ENCODE assay signal across 8 cellular contexts in the genomic region with DNA sequence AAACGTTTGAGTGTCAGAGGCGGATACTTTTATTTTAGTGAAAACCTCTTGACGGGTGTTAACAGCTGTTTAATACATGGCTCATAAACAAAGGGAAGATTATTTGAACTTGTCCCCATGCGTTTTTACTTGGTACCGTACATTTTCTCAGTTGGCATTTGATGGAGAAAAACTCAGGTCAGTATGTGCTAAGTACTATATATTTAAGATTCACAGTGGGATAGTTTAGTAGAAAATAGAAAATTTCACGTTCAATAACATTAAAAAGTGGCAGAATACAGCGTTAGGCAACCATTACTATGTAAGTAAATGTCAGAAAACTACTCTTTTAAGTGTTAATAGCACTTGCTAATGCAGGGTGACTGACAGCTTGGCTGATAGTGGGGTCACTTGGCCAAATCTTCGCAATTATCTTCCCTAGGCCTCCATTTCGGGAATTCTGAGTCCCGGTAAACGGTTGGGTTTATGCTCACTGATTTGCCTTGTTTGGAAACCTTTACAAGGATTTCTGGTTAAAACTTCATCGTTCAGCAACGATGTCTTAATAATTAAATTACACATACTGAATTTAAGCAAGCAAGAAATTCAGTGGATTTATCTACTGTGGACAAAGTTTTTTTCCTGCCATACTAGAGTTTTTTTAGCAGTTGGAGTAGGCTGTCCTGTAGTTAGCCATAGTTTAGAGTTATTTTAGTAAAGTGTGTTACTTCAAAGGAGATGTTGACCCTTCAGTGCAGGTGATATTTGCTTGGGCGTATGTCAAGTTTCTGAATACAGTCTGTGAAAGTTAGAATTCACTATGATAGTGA. TPM values are rescaled to one million over a fixed set of nuclear protein-coding genes. Genes with fewer than 3 reads are reported as not detected.
DNase-seq lines count a peak whose midpoint lies in the region; ATAC-seq and TF ChIP-seq lines count a peak whose summit lies in the region.

No MANE protein-coding gene starts in this region.

- ATAC-seq in GM21576 (IDR thresholded peaks at IDR 0.05; ENCODE audit: unreplicated experiment) = no peak

- DNase-seq in GM23248 = no peak
- no peak for DNase-seq in SK-N-MC (ENCODE audit: low read depth, low spot score)
- DNase-seq in fibroblast of mammary gland (ENCODE audit: low read depth) = no peak
- no peak for DNase-seq in cerebellum (ENCODE audit: low spot score)
- no peak for DNase-seq in iPS-NIHi7 (ENCODE audit: extremely low spot score)
- no peak for DNase-seq in NCI-H345 (lab: John Stamatoyannopoulos, UW)

- H3K4me2 ChIP-seq in GM23248 (ENCODE audit: unreplicated experiment) = peak overlapping the region; percentile 100

- TF ChIP-seq CTCF in fibroblast of mammary gland (conservative IDR thresholded peaks at IDR 0.05; ENCODE audit: control insufficient read depth, insufficient read depth, low read depth, low read length) = no peak

- H3K27ac ChIP-seq in GM23248 (peak overlapping the region; percentile 98), SK-N-MC (peak overlapping the region; percentile 96), rectal smooth muscle tissue (ENCODE audit: low read depth, low read length) (peak overlapping the region; percentile 97)

- peaks cover 92% of the 10 kb centered on the region for H3F3A ChIP-seq in GM23248 (ENCODE audit: insufficient read depth)

- peak overlapping the region; percentile 89 for H3K4me3 ChIP-seq in GM23248
- H3K4me3 ChIP-seq in SK-N-MC = peak overlapping the region; percentile 92
- H3K4me3 ChIP-seq in fibroblast of mammary gland (ENCODE audit: control insufficient read depth, low read depth, low read length) = peak overlapping the region; percentile 58
- H3K4me3 ChIP-seq in rectal smooth muscle tissue (ENCODE audit: low read length) = peak overlapping the region; percentile 79

- no peaks in the 10 kb centered on the region for H3K27me3 ChIP-seq in GM23248 (replicated peaks; ENCODE audit: insufficient read depth)
- H3K27me3 ChIP-seq in rectal smooth muscle tissue (ENCODE audit: control insufficient read depth, insufficient read depth, low read length) = no peaks in the 10 kb centered on the region

- 5 to 7% methylated on average over 14 of the region's 14 CpGs for WGBS in GM23248 (ENCODE audit: low coverage in 1 of 2, low lambda C conversion rate in 2 of 2, missing lambda C conversion rate in 2 of 2), 2 experiments

- H3K36me3 ChIP-seq in GM23248 (ENCODE audit: low read depth) (peaks cover 23% of the 10 kb centered on the region), SK-N-MC (ENCODE audit: insufficient read depth, low read length) (peaks cover 54% of the 10 kb centered on the region), rectal smooth muscle tissue (ENCODE audit: control insufficient read depth, insufficient read depth, low read length) (peaks cover 6% of the 10 kb centered on the region)

- H2AFZ ChIP-seq in GM23248 = no peak overlapping the region

- H3K9me2 ChIP-seq in GM23248 (ENCODE audit: insufficient read depth) = no peaks in the 10 kb centered on the region

- peaks cover 60% of the 10 kb centered on the region for H3K4me1 ChIP-seq in GM23248 (ENCODE audit: insufficient read depth)
- H3K4me1 ChIP-seq in rectal smooth muscle tissue (ENCODE audit: control insufficient read depth, insufficient read depth, low read length) = peaks cover 57% of the 10 kb centered on the region

- H3K79me2 ChIP-seq in GM23248 (ENCODE audit: insufficient read depth) = peaks cover 95% of the 10 kb centered on the region

- no peaks in the 10 kb centered on the region for H4K20me1 ChIP-seq in GM23248 (ENCODE audit: insufficient read depth)

- H3K9me3 ChIP-seq in GM23248 (ENCODE audit: low read depth) = no peaks in the 10 kb centered on the region
- no peaks in the 10 kb centered on the region for H3K9me3 ChIP-seq in SK-N-MC (ENCODE audit: low read depth, low read length)

- H3K9ac ChIP-seq in GM23248 (peak overlapping the region; percentile 99), SK-N-MC (ENCODE audit: insufficient read length) (peak overlapping the region; percentile 97), rectal smooth muscle tissue (ENCODE audit: low read length) (peak overlapping the region; percentile 89)

- in situ Hi-C loops in GM23248 (cut with MboI) = loop anchor here (10.0 kb wide), 1 partner anchor 100 kb away; no protein-coding TSS in a partner anchor

RNA-seq across cellular contexts. Expression of gene CHD2, which starts 4.9 kb away (rescaled TPM):
- 39.0 and 54.4 TPM in 2 replicates for total RNA-seq in GM23248 (2014; rRNA removed; shearing (Covaris generic))
- polyA plus RNA-seq in GM23248 (2016; fragmentation: Nextera tagmentation; extraction: Ambion mirVana) = 36.5 and 37.0 TPM in 2 replicates
- total RNA-seq in cerebellum = 198 TPM
